Comparison of ENCODE assay signal across 7 cellular contexts in the genomic region with DNA sequence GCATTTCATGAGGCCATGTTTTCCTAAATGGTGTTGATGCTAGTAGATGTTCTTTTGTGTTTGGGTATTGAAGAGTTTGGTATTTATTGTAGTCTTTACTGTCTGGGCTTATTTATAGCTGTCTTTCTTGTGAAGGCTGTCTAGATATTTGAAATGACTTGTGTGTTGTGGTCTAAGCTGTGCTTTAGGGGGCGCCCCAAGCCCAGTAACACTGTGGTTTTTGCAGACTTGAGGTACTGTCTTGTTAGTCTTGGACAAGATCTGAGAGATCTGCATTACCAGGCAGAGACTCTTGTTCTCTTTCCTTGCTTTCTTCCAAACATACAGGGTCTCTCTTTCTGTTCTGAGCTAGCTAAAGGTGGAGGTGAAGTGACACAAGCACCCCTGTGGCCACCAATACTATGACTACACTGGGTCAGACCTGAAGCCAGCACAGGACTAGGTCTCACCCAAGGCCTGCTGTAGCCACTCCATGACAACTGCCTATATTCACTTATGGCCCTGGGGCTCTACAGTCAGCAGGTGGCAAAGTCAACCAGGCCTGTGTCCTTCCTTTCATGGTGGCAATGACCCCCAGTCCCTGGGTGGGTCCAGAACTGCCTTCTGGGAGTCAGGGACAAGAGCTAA.
A peak's percentile ranks its signal among the peaks of the same experiment; 100 is the strongest.
DNase-seq lines count a peak whose midpoint lies in the region; ATAC-seq and TF ChIP-seq lines count a peak whose summit lies in the region.

No MANE protein-coding gene starts in this region.

- H3K27ac Mint-ChIP-seq in H9, result no peak overlapping the region; a peak in 1 of 7 replicates

- no peak overlapping the region for H3K18ac ChIP-seq in H9 (ENCODE audit: insufficient read length, low read depth, low read length)

- peaks cover 0 to 4% (median 3%) of the 10 kb centered on the region in 3 experiments; a peak in 4 of 7 replicates for H3K36me3 Mint-ChIP-seq in H9 (ENCODE audit: insufficient read depth in 1 of 3, low read depth in 3 of 3)

- intact Hi-C loops in left lung (cut with DNase I), result no loop called here

- H2AFZ ChIP-seq in H9 (ENCODE audit: low read length), result no peak overlapping the region

- no CpG with 5 or more reads among the region's 1 CpG for WGBS in H9 (ENCODE audit: extremely low coverage, insufficient read length, low lambda C conversion rate)

- no peak overlapping the region for H2BK120ac ChIP-seq in H9 (ENCODE audit: low read depth, low read length, poor library complexity, severe bottlenecking)

- peak; percentile 73 for DNase-seq in H9
- peak; percentile 67 for DNase-seq in NCI-H69 (lab: John Stamatoyannopoulos, UW)
- peak; percentile 3 for DNase-seq in activated naive CD4-positive, alpha-beta T cell treated with Interleukin-2 at 50 U/mL for 16 hours
- DNase-seq in left lung, result no peak

- no peak overlapping the region for H4K5ac ChIP-seq in H9 (ENCODE audit: insufficient read length, low read depth, low read length)

- H3K4me1 Mint-ChIP-seq in H9, result peaks cover 0 to 12% of the 10 kb centered on the region in 2 experiments; a peak in 2 of 4 replicates

- H3K9me3 Mint-ChIP-seq in H9, result no peaks in the 10 kb centered on the region

- no peak overlapping the region for H3K4me3 Mint-ChIP-seq in H9

- no peak overlapping the region for H2BK15ac ChIP-seq in H9 (ENCODE audit: low read depth, low read length)

- H3K23me2 ChIP-seq in H9 (ENCODE audit: insufficient read length, low read depth, low read length, poor library complexity, severe bottlenecking), result no peaks in the 10 kb centered on the region

- no peak overlapping the region for H3T11ph ChIP-seq in H9 (ENCODE audit: low read length)

- H3K4ac ChIP-seq in H9 (ENCODE audit: low read depth, low read length), result no peak overlapping the region

- no peak overlapping the region for H3K23ac ChIP-seq in H9 (ENCODE audit: insufficient read length, low read depth, low read length)

- H3K14ac ChIP-seq in H9 (ENCODE audit: insufficient read depth, low read length), result no peak overlapping the region

- H4K91ac ChIP-seq in H9 (ENCODE audit: insufficient read length, low read depth, low read length), result no peak overlapping the region

- H4K20me1 ChIP-seq in H9 (ENCODE audit: control insufficient read depth, insufficient read depth, insufficient read length), result no peaks in the 10 kb centered on the region

- H3K27ac ChIP-seq in H9 (ENCODE audit: insufficient read length, low read depth, low read length) (no peak overlapping the region), left lung (no peak overlapping the region)

- H2BK20ac ChIP-seq in H9 (ENCODE audit: low read depth, low read length, poor library complexity, severe bottlenecking), result no peak overlapping the region

- no peak overlapping the region for H3K4me2 ChIP-seq in H9 (ENCODE audit: insufficient read depth, insufficient read length, low read length)

- H2BK5ac ChIP-seq in H9 (ENCODE audit: insufficient read length, low read length), result no peak overlapping the region

- H3K79me1 ChIP-seq in H9 (ENCODE audit: insufficient read depth, low read depth, low read length, poor library complexity, severe bottlenecking), result peaks cover 2% of the 10 kb centered on the region

- H3K27me3 Mint-ChIP-seq in H9 (ENCODE audit: low read depth), result no peaks in the 10 kb centered on the region

- TF ChIP-seq CTCF in GM12873 (IDR thresholded peaks at IDR 0.05; ENCODE audit: insufficient read depth, low read depth, low read length, missing control alignments), result peak; percentile 62
- TF ChIP-seq CTCF in H9 (conservative IDR thresholded peaks at IDR 0.05), result peak; percentile 88
- TF ChIP-seq CTCF in left lung (IDR thresholded peaks at IDR 0.05), result peak in 1 of 2 donors; percentile 33

- H3K4me3 ChIP-seq in left lung, result no peak overlapping the region

- no peak overlapping the region for H3K9ac ChIP-seq in H9 (ENCODE audit: extremely low read depth, insufficient read length, low read length)

- ATAC-seq in left lung (peak; percentile 93), GM19467 (IDR thresholded peaks at IDR 0.05; ENCODE audit: unreplicated experiment) (no peak), HG02840 (IDR thresholded peaks at IDR 0.05; ENCODE audit: low FRiP score, unreplicated experiment) (no peak)

- no peak overlapping the region for H2BK12ac ChIP-seq in H9 (ENCODE audit: insufficient read length, low read depth, low read length)

- H3K4me1 ChIP-seq in H9 (ENCODE audit: insufficient read depth, low read length) (no peaks in the 10 kb centered on the region), left lung (no peaks in the 10 kb centered on the region)

- H2AK5ac ChIP-seq in H9 (ENCODE audit: insufficient read length, low read length), result no peak overlapping the region

- no peaks in the 10 kb centered on the region; the same call in 1 of the 2 replicates for H3K79me2 ChIP-seq in H9 (ENCODE audit: insufficient read depth, low read length)

- H3K36me3 ChIP-seq in left lung, result no peaks in the 10 kb centered on the region

- H3K27me3 ChIP-seq in H9 (ENCODE audit: insufficient read depth, low read length), result no peaks in the 10 kb centered on the region
- H3K27me3 ChIP-seq in left lung, result no peaks in the 10 kb centered on the region

- H4K8ac ChIP-seq in H9 (replicated peaks; ENCODE audit: insufficient read length, low read depth, low read length), result no peak overlapping the region

- H3K56ac ChIP-seq in H9 (ENCODE audit: insufficient read length, low read depth, low read length), result no peak overlapping the region

- H3K9me3 ChIP-seq in H9 (ENCODE audit: control insufficient read depth, low read depth, low read length), result no peaks in the 10 kb centered on the region
- H3K9me3 ChIP-seq in left lung, result no peaks in the 10 kb centered on the region

Comparison
In these comparisons a context has a peak if more than half of its experiments do, and no peak if none do; other contexts are left out.
1. DNase-seq: peak in H9 (single experiment), NCI-H69 (single experiment) and activated naive CD4-positive, alpha-beta T cell treated with Interleukin-2 at 50 U/mL for 16 hours (single experiment); none in left lung (0 of 2).